ENCODE assay signal across 9 cellular contexts in the genomic region with DNA sequence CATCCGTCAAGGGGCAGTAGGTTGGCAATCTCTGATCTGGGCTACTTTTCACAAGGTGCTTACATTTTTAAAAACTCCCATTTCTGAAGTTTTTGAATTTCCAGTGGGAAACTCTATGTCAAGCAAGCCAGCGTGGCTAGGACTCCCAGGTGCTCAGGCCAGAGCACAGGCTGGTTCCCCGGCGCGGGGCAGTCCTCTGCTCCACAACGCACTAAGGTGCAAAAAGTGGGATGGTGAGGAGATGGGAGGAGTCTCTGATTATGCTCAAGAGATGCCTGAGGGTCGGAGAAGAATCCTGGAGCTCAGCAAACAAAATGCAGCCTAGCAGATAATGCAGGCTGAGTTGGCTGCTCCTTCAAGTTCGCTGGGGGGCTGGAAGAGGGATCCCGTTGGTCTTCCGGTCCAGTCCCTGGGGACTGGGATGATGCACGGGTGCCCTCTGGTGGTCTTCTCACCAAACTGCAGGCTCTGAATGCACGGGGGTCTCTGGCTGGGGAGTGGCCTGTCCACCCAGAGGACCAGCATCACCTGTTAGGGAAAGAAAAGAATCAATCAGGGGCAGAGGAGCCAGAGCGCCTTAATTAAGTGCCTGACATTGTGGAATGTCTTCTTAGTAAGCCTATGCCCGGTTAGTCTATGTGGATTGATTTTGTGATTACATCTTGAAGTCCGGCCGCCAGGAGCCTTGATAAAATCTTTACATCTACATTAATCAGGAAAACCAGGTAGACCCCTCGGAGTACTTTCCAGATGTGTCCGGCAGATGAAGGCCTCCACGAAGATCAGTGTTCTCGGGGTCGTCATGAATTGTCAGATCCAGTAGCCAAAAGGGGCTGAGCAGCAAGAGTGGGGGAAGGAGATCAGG.
A peak's percentile ranks its signal among the peaks of the same experiment; 100 is the strongest.
DNase-seq lines count a peak whose midpoint lies in the region; ATAC-seq and TF ChIP-seq lines count a peak whose summit lies in the region.
"Had no signal": no experiment of that assay in that cellular context is flagged by ENCODE, and none has a peak within 500 bp of the region (broad histone marks: within the 10 kb centered on the region; RNA-seq: fewer than 3 reads in every experiment).

No MANE protein-coding gene starts in this region.

- H3K4me3 ChIP-seq in GM23338, result no peak overlapping the region
- H3K4me3 ChIP-seq: BLaER1 treated with 17β-estradiol and CSF1 and Interleukin-3, amounts not matched to agents 10 nM and 100 nM had no signal

- H3K27ac Mint-ChIP-seq in GM23338 (no peak overlapping the region), osteocyte (ENCODE audit: unreplicated experiment) (no peak overlapping the region)

- H3K27ac ChIP-seq in GM23338 (ENCODE audit: low read depth), result no peak overlapping the region
- H3K27ac ChIP-seq: BLaER1 treated with 17β-estradiol and CSF1 and Interleukin-3, amounts not matched to agents 10 nM and 100 nM had no signal

- peak; percentile 93 to 97 for TF ChIP-seq CTCF in GM23338 (conservative IDR thresholded peaks at IDR 0.05; ENCODE audit: low read depth in 2 of 2)
- peak; percentile 99 for TF ChIP-seq CTCF in osteocyte (IDR thresholded peaks at IDR 0.05)

- no peaks in the 10 kb centered on the region for H4K20me1 ChIP-seq in GM23338 (replicated peaks; ENCODE audit: insufficient read depth)
- H4K20me1 ChIP-seq: BLaER1 treated with 17β-estradiol and CSF1 and Interleukin-3, amounts not matched to agents 10 nM and 100 nM had no signal

- no peaks in the 10 kb centered on the region for H3K36me3 ChIP-seq in GM23338 (ENCODE audit: insufficient read depth)
- H3K36me3 ChIP-seq: BLaER1 treated with 17β-estradiol and CSF1 and Interleukin-3, amounts not matched to agents 10 nM and 100 nM had no signal

- peak overlapping the region; percentile 95 for H2AFZ ChIP-seq in GM23338

- H3K4me1 ChIP-seq in GM23338 (ENCODE audit: insufficient read depth), result no peaks in the 10 kb centered on the region

- ATAC-seq in GM23338, result peak; percentile 93

- no peaks in the 10 kb centered on the region for H3K79me2 ChIP-seq in GM23338 (replicated peaks; ENCODE audit: insufficient read depth)

- no peaks in the 10 kb centered on the region for H3F3A ChIP-seq in GM23338 (replicated peaks; ENCODE audit: low read depth)

- no peak overlapping the region for H3K4me3 Mint-ChIP-seq in GM23338
- peak overlapping the region; percentile 27 for H3K4me3 Mint-ChIP-seq in osteocyte (ENCODE audit: unreplicated experiment)

- peak overlapping the region; percentile 58; the same call in 1 of the 2 replicates for H3K4me2 ChIP-seq in GM23338

- H3K4me1 Mint-ChIP-seq in GM23338, result peaks cover 5% of the 10 kb centered on the region; the same call in 2 of the 3 replicates
- H3K4me1 Mint-ChIP-seq in osteocyte (ENCODE audit: unreplicated experiment), result peaks cover 43% of the 10 kb centered on the region

- DNase-seq in DMS79 treated with DMSO at 0.1 percent for 48 hours (lab: John Stamatoyannopoulos, UW) (peak; percentile 10), DMS79 (lab: John Stamatoyannopoulos, UW) (no peak), GM23338 (ENCODE audit: low spot score) (peak; percentile 84), NCI-H345 (lab: John Stamatoyannopoulos, UW) (peak; percentile 36), foreskin melanocyte (peak; percentile 30), osteocyte (ENCODE audit: extremely low spot score, unreplicated experiment) (peak; percentile 87), GOT3 (lab: John Stamatoyannopoulos, UW) (no peak)
- peak; percentile 77 for DNase-seq in activated CD8-positive, alpha-beta memory T cell treated with anti-CD3 and anti-CD28 coated beads, Interleukin-2, amount 50 U/mL, for 48 hours

- H3K36me3 Mint-ChIP-seq in GM23338 (ENCODE audit: low read depth) (no peaks in the 10 kb centered on the region), osteocyte (ENCODE audit: unreplicated experiment) (no peaks in the 10 kb centered on the region)

- H3K27me3 ChIP-seq in GM23338 (ENCODE audit: insufficient read depth), result no peaks in the 10 kb centered on the region
- H3K27me3 ChIP-seq: BLaER1 treated with 17β-estradiol and CSF1 and Interleukin-3, amounts not matched to agents 10 nM and 100 nM had no signal

- H3K27me3 Mint-ChIP-seq in GM23338 (ENCODE audit: insufficient read depth, low read depth, poor library complexity) (peaks cover 2% of the 10 kb centered on the region), osteocyte (ENCODE audit: unreplicated experiment) (no peaks in the 10 kb centered on the region)

- H3K9me2 ChIP-seq in GM23338 (ENCODE audit: insufficient read depth), result no peaks in the 10 kb centered on the region

- H3K9me3 Mint-ChIP-seq in GM23338 (no peaks in the 10 kb centered on the region), osteocyte (ENCODE audit: unreplicated experiment) (no peaks in the 10 kb centered on the region)

TF ChIP-seq in GM23338, 12 proteins besides CTCF, POLR2A, EP300 and RAD21:
- TF ChIP-seq POLR2AphosphoS5 (IDR thresholded peaks at IDR 0.05; ENCODE audit: low read depth) (no peak), ZNF331 (CRISPR knock-in tag; IDR thresholded peaks at IDR 0.05; ENCODE audit: low read depth) (no peak), STAT1 (IDR thresholded peaks at IDR 0.05; ENCODE audit: unreplicated experiment) (no peak), JUNB (IDR thresholded peaks at IDR 0.05; ENCODE audit: unreplicated experiment) (no peak), CREB1 (CRISPR knock-in tag; IDR thresholded peaks at IDR 0.05; ENCODE audit: low read depth) (no peak), ZNF114 (CRISPR knock-in tag; IDR thresholded peaks at IDR 0.05) (no peak), EZH2phosphoT487 (IDR thresholded peaks at IDR 0.05; ENCODE audit: unreplicated experiment) (no peak), NANOG (IDR thresholded peaks at IDR 0.05; ENCODE audit: borderline replicate concordance) (no peak)
- TF ChIP-seq, protein P1, sequence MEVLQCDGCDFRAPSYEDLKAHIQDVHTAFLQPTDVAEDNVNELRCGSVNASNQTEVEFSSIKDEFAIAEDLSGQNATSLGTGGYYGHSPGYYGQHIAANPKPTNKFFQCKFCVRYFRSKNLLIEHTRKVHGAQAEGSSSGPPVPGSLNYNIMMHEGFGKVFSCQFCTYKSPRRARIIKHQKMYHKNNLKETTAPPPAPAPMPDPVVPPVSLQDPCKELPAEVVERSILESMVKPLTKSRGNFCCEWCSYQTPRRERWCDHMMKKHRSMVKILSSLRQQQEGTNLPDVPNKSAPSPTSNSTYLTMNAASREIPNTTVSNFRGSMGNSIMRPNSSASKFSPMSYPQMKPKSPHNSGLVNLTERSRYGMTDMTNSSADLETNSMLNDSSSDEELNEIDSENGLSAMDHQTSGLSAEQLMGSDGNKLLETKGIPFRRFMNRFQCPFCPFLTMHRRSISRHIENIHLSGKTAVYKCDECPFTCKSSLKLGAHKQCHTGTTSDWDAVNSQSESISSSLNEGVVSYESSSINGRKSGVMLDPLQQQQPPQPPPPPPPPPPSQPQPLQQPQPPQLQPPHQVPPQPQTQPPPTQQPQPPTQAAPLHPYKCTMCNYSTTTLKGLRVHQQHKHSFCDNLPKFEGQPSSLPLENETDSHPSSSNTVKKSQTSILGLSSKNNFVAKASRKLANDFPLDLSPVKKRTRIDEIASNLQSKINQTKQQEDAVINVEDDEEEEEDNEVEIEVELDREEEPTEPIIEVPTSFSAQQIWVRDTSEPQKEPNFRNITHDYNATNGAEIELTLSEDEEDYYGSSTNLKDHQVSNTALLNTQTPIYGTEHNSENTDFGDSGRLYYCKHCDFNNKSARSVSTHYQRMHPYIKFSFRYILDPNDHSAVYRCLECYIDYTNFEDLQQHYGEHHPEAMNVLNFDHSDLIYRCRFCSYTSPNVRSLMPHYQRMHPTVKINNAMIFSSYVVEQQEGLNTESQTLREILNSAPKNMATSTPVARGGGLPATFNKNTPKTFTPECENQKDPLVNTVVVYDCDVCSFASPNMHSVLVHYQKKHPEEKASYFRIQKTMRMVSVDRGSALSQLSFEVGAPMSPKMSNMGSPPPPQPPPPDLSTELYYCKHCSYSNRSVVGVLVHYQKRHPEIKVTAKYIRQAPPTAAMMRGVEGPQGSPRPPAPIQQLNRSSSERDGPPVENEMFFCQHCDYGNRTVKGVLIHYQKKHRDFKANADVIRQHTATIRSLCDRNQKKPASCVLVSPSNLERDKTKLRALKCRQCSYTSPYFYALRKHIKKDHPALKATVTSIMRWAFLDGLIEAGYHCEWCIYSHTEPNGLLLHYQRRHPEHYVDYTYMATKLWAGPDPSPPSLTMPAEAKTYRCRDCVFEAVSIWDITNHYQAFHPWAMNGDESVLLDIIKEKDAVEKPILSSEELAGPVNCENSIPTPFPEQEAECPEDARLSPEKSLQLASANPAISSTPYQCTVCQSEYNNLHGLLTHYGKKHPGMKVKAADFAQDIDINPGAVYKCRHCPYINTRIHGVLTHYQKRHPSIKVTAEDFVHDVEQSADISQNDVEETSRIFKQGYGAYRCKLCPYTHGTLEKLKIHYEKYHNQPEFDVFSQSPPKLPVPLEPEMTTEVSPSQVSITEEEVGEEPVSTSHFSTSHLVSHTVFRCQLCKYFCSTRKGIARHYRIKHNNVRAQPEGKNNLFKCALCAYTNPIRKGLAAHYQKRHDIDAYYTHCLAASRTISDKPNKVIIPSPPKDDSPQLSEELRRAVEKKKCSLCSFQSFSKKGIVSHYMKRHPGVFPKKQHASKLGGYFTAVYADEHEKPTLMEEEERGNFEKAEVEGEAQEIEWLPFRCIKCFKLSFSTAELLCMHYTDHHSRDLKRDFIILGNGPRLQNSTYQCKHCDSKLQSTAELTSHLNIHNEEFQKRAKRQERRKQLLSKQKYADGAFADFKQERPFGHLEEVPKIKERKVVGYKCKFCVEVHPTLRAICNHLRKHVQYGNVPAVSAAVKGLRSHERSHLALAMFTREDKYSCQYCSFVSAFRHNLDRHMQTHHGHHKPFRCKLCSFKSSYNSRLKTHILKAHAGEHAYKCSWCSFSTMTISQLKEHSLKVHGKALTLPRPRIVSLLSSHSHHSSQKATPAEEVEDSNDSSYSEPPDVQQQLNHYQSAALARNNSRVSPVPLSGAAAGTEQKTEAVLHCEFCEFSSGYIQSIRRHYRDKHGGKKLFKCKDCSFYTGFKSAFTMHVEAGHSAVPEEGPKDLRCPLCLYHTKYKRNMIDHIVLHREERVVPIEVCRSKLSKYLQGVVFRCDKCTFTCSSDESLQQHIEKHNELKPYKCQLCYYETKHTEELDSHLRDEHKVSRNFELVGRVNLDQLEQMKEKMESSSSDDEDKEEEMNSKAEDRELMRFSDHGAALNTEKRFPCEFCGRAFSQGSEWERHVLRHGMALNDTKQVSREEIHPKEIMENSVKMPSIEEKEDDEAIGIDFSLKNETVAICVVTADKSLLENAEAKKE (CRISPR knock-in tag; IDR thresholded peaks at IDR 0.05), result no peak
TF ChIP-seq in GM23338: peak in this region for 0.

Comparison
In these comparisons a context has a peak if more than half of its experiments do, and no peak if none do; other contexts are left out.
1. DNase-seq: peak in DMS79 treated with DMSO at 0.1 percent for 48 hours (single experiment), GM23338 (single experiment), NCI-H345 (single experiment), activated CD8-positive, alpha-beta memory T cell treated with anti-CD3 and anti-CD28 coated beads, Interleukin-2, amount 50 U/mL, for 48 hours (single experiment), foreskin melanocyte (single experiment) and osteocyte (single experiment); none in DMS79 (single experiment) and GOT3 (single experiment).